Comparison of ENCODE assay signal across 21 cellular contexts in genomic region chr10:126705951-126706565, GRCh38. TPM values are rescaled to one million over a fixed set of nuclear protein-coding genes. Genes with fewer than 3 reads are reported as not detected.
"Had no signal": no experiment of that assay in that cellular context is flagged by ENCODE, and none has a peak within 500 bp of the region (broad histone marks: within the 10 kb centered on the region; RNA-seq: fewer than 3 reads in every experiment).

No MANE protein-coding gene starts in this region.

- DNase-seq: activated CD4-positive, alpha-beta T cell treated with anti-CD3 and anti-CD28 coated beads, Interleukin-2, amount 10 ng/mL, durations not matched to agents 24 days and 14 days; activated CD8-positive, alpha-beta memory T cell treated with anti-CD3 and anti-CD28 coated beads, Interleukin-2, amount 10 ng/mL, durations not matched to agents 7 days and 5 days; activated CD8-positive, alpha-beta T cell treated with anti-CD3 and anti-CD28 coated beads for 36 hours; activated gamma-delta T cell; activated T-cell treated with anti-CD3 and anti-CD28 coated beads for 4 hours; effector memory CD4-positive, alpha-beta T cell; glutamatergic neuron; left colon; natural killer cell; ovary; psoas muscle; stimulated activated CD4-positive, alpha-beta T cell treated with anti-CD3 and anti-CD28 coated beads, Interleukin-12 subunit alpha, Interleukin-12 subunit beta, amount 100 ng/mL, for 4 hours; stomach; transverse colon had no signal

- ATAC-seq: activated CD4-positive, CD25-positive, alpha-beta regulatory T cell treated with anti-CD3 and anti-CD28 coated beads, Interleukin-2, amount 50 U/mL, for 24 hours; activated CD8-positive, alpha-beta memory T cell treated with anti-CD3 and anti-CD28 coated beads, Interleukin-2, amount 10 ng/mL, durations not matched to agents 7 days and 5 days; activated CD8-positive, alpha-beta T cell treated with anti-CD3 and anti-CD28 coated beads for 36 hours; left colon; natural killer cell; psoas muscle had no signal

RNA-seq across cellular contexts. Expression of gene C10orf90, which starts 35.6 kb away (rescaled TPM):
- total RNA-seq: activated CD4-positive, alpha-beta T cell treated with anti-CD3 and anti-CD28 coated beads, Interleukin-2, amount 10 ng/mL, durations not matched to agents 24 days and 14 days; activated CD8-positive, alpha-beta memory T cell treated with anti-CD3 and anti-CD28 coated beads, Interleukin-2, amount 10 ng/mL, durations not matched to agents 7 days and 5 days; activated CD8-positive, alpha-beta T cell treated with anti-CD3 and anti-CD28 coated beads for 36 hours; ascending aorta; dermis microvascular lymphatic vessel endothelial cell; lung; natural killer cell; ovary; stomach; T-helper 2 cell treated with Interferon-gamma antibody and Interleukin-4, amounts not matched to agents 100 ng/mL and 5 ng/mL, for 36 hours; transverse colon; vagina had no signal
- polyA plus RNA-seq: lung, ovary, right cardiac atrium, stomach had no signal
